3 cellular contexts compared by ENCODE assay signal in the genomic region with DNA sequence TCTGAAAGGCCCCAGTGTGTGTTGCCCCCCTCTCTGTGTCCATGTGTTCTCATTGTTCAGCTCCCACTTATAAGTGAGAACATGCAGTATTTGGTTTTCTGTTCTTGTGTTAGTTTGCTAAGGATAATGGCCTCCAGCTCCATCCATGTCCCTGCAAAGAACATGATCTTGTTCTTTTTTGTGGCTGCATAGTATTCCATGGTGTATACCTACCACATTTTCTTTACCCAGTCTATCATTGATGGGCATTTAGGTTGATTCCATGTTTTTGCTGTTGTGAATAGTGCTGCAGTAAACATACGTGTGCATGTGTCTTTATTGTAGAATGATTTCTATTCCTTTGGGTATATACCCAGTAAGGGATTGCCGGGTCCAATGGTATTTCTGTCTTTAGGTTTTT. TPM values are rescaled to one million over a fixed set of nuclear protein-coding genes. Genes with fewer than 3 reads are reported as not detected.
"Had no signal": no experiment of that assay in that cellular context is flagged by ENCODE, and none has a peak within 500 bp of the region (broad histone marks: within the 10 kb centered on the region; RNA-seq: fewer than 3 reads in every experiment).

No MANE protein-coding gene starts in this region.

RNA-seq across cellular contexts. Expression of a gene that starts 37.8 kb away (rescaled TPM):
- total RNA-seq: natural killer cell; natural killer cell treated with Interleukin-12 subunit alpha and Interleukin-12 subunit beta and Interleukin-15 and Interleukin-18, amount 100 ng/mL, for 72 hours had no signal
- polyA plus RNA-seq: naive thymus-derived CD8-positive, alpha-beta T cell had no signal
